ENCODE assay signal across 8 cellular contexts in the genomic region with DNA sequence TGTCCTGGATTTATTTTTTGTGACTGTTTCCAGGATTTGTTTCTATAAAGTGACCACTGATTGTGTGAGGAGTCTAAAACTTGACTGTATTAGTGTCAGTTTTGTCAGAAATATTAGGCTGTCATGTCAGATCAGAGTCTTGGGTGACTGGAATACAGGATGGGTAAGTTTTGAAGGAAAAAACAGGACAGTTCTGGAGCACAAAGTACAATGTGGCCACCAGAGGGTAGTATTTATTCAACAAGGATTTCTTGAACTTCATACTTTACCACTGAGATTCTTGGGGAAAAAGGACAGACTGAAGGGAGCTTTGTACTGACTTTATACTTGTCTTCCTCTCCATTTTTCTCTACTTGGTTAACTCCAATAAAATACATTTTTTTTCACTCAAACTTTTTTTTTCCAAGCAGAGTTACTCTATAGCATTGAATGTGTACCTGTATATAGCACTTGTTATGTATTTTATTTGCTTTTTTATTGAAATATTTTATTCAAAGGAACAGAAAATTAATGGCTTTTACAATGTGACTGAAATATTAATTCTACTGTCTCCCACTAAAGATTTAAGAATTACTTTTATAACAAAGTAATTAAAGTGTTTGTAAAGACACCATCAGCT. TPM values are rescaled to one million over a fixed set of nuclear protein-coding genes. Genes with fewer than 3 reads are reported as not detected.
DNase-seq lines count a peak whose midpoint lies in the region; ATAC-seq, FAIRE-seq and TF ChIP-seq lines count a peak whose summit lies in the region.

No MANE protein-coding gene starts in this region.

- no peak for DNase-seq in D721Med (ENCODE audit: insufficient read length, low spot score)
- peak; percentile 62 for DNase-seq in astrocyte of the spinal cord (ENCODE audit: low read depth, low spot score)
- peak; percentile 42 to 59 for DNase-seq in lung microvascular endothelial cell (ENCODE audit: low read depth in 2 of 2)
- no peak for DNase-seq in ureter (ENCODE audit: low spot score)
- DNase-seq in NCI-H345 treated with DMSO at 0.1 percent for 48 hours (lab: John Stamatoyannopoulos, UW; ENCODE audit: unreplicated experiment), result no peak

- TF ChIP-seq CTCF in D721Med (IDR thresholded peaks at IDR 0.05; ENCODE audit: insufficient read depth, missing control alignments), result peak; percentile 24
- peak; percentile 53 for TF ChIP-seq CTCF in LNCAP (IDR thresholded peaks at IDR 0.05)
- TF ChIP-seq CTCF in astrocyte of the spinal cord (IDR thresholded peaks at IDR 0.05; ENCODE audit: low read depth, low read length), result peak; percentile 57

- in situ Hi-C loops in astrocyte of the spinal cord (cut with HindIII; ENCODE audit: low sequenced_read_pairs), result no loop called here

- FAIRE-seq in D721Med (lab: Jason Lieb, UNC), result no peak

- ATAC-seq in HG03095 (IDR thresholded peaks at IDR 0.05; ENCODE audit: unreplicated experiment), result no peak
- no peak for ATAC-seq in GM19324 (IDR thresholded peaks at IDR 0.05; ENCODE audit: low FRiP score, unreplicated experiment)

- no peak overlapping the region for H3K4me3 ChIP-seq in astrocyte of the spinal cord (ENCODE audit: low read depth, low read length)

RNA-seq across cellular contexts. Expression of a gene that starts 51.1 kb away (rescaled TPM):
- total RNA-seq in lung microvascular endothelial cell, result 25.6 and 31.2 TPM in 2 replicates
- 57.0 TPM for total RNA-seq in ureter

Comparison
In these comparisons a context has a peak if more than half of its experiments do, and no peak if none do; other contexts are left out.
1. DNase-seq: peak in astrocyte of the spinal cord (single experiment) and lung microvascular endothelial cell (2 of 2); none in D721Med (single experiment), ureter (single experiment) and NCI-H345 treated with DMSO at 0.1 percent for 48 hours (single experiment).
2. Peak in every context shown above with its lines, with median percentiles within 50 percentile points of each other: CTCF ChIP-seq.